8 cellular contexts compared by ENCODE assay signal in the genomic region with DNA sequence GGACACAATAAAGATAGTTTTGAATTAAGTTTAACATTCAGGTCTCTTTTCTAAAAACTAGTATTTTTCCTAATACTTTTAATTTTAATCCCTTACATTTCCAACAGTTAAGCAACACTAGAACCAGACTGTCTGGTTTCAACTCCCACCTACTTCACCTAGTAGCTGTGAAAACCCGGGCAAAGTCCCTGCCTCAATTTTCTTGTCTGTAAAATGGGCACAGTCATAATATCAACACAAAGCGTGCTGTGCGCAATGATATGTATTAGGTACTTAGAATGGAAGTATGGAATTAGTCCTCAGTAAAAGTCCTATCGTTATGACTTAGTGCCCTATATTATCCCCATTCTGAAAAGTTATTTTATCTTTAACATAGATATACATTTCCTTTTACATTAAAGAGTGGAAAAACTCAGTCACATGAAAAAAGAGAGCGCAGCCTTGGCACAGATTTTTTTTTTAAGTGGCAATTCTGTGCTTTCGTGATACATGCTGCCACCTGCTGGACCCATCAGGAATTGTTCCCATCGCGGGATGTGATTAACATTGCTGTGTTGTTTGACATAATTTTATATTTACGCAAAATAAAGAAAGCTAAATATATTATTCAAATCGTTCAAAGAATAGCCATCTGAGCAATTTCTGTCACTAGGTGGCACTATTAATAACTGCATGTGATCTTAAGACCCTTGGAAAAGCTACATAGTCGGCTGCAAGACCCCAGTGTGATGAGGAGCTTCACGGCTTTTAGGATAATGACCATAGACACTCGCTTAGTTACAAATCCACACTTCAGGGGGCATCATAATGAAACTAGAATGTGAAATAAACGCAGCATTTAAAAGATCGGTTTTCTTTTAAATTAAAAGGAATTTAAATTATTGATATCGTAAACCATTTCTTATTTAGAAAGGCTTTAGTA. TPM values are rescaled to one million over a fixed set of nuclear protein-coding genes. Genes with fewer than 3 reads are reported as not detected.
A peak's percentile ranks its signal among the peaks of the same experiment; 100 is the strongest.
DNase-seq lines count a peak whose midpoint lies in the region; ATAC-seq and TF ChIP-seq lines count a peak whose summit lies in the region.

No MANE protein-coding gene starts in this region.

- 36% methylated on average over 16 of the region's 16 CpGs for WGBS in tibial nerve, 2 donors

- H3K4me1 ChIP-seq in tibial nerve: no peaks in the 10 kb centered on the region

- no peak for TF ChIP-seq EP300 in tibial nerve (IDR thresholded peaks at IDR 0.05)

- H3K27ac ChIP-seq in tibial nerve: no peak overlapping the region

- H3K27me3 ChIP-seq in tibial nerve: no peaks in the 10 kb centered on the region

- no peaks in the 10 kb centered on the region for H3K36me3 ChIP-seq in tibial nerve

- DNase-seq in NOMO-1 treated with DMSO at 0.1 percent for 48 hours (lab: John Stamatoyannopoulos, UW; ENCODE audit: unreplicated experiment) (peak; percentile 10), NOMO-1 (lab: John Stamatoyannopoulos, UW; ENCODE audit: unreplicated experiment in 2 of 2) (no peak), fibroblast of the conjunctiva (ENCODE audit: low read depth) (peak; percentile 4), occipital lobe (lab: John Stamatoyannopoulos, UW) (peak; percentile 2), tibial nerve (ENCODE audit: low spot score in 2 of 2) (peak; percentile 39 to 77)
- DNase-seq in NK-92 treated with Interleukin-12 subunit alpha and Interleukin-12 subunit beta, amount 100 ng/mL, for 24 hours (lab: John Stamatoyannopoulos, UW): peak; percentile 6
- peak; percentile 57 for DNase-seq in activated T-cell treated with anti-CD3 and anti-CD28 coated beads, Interleukin-2, amount 50 U/mL, for 4 hours

- H3K9me3 Mint-ChIP-seq in activated T-cell treated with anti-CD3 and anti-CD28 coated beads, Interleukin-2, amount 50 U/mL, for 4 hours: no peaks in the 10 kb centered on the region

- ATAC-seq in HG03432 (IDR thresholded peaks at IDR 0.05; ENCODE audit: unreplicated experiment): peak; percentile 66
- peak in 1 of 2 donors; percentile 23 for ATAC-seq in activated T-cell treated with anti-CD3 and anti-CD28 coated beads, Interleukin-2, amount 50 U/mL, for 4 hours

- H3K4me3 Mint-ChIP-seq in activated T-cell treated with anti-CD3 and anti-CD28 coated beads, Interleukin-2, amount 50 U/mL, for 4 hours: no peak overlapping the region

- H3K9me3 ChIP-seq in tibial nerve: no peaks in the 10 kb centered on the region

- peak; percentile 51 to 82 (median 81) for TF ChIP-seq CTCF in tibial nerve (IDR thresholded peaks at IDR 0.05)

- H3K27me3 Mint-ChIP-seq in activated T-cell treated with anti-CD3 and anti-CD28 coated beads, Interleukin-2, amount 50 U/mL, for 4 hours (ENCODE audit: low read depth): peaks cover 9% of the 10 kb centered on the region

- no peak for TF ChIP-seq POLR2A in tibial nerve (IDR thresholded peaks at IDR 0.05)

- no peaks in the 10 kb centered on the region for H3K4me1 Mint-ChIP-seq in activated T-cell treated with anti-CD3 and anti-CD28 coated beads, Interleukin-2, amount 50 U/mL, for 4 hours (ENCODE audit: low read depth)

- H3K4me3 ChIP-seq in tibial nerve: no peak overlapping the region

- H3K36me3 Mint-ChIP-seq in activated T-cell treated with anti-CD3 and anti-CD28 coated beads, Interleukin-2, amount 50 U/mL, for 4 hours (ENCODE audit: insufficient read depth): no peaks in the 10 kb centered on the region

RNA-seq across cellular contexts. Expression of a gene that starts 59.9 kb away (rescaled TPM):
- 10 to 100 TPM in 1 of 3 donors, 1 to 10 TPM in 2; 9.6 to 10.0 (median 9.7) TPM for total RNA-seq in activated T-cell treated with anti-CD3 and anti-CD28 coated beads, Interleukin-2, amount 50 U/mL, for 4 hours
- total RNA-seq in occipital lobe (19.8 TPM), tibial nerve (1 to 10 TPM; 8.0 to 9.9 (median 9.4) TPM)

Comparison
In these comparisons a context has a peak if more than half of its experiments do, and no peak if none do; other contexts are left out.
1. DNase-seq: peak in NOMO-1 treated with DMSO at 0.1 percent for 48 hours (single experiment), NK-92 treated with Interleukin-12 subunit alpha and Interleukin-12 subunit beta, amount 100 ng/mL, for 24 hours (single experiment), activated T-cell treated with anti-CD3 and anti-CD28 coated beads, Interleukin-2, amount 50 U/mL, for 4 hours (single experiment), fibroblast of the conjunctiva (single experiment), occipital lobe (single experiment) and tibial nerve (2 of 2); none in NOMO-1 (0 of 2).